Comparison of ENCODE assay signal across 28 cellular contexts in the genomic region with DNA sequence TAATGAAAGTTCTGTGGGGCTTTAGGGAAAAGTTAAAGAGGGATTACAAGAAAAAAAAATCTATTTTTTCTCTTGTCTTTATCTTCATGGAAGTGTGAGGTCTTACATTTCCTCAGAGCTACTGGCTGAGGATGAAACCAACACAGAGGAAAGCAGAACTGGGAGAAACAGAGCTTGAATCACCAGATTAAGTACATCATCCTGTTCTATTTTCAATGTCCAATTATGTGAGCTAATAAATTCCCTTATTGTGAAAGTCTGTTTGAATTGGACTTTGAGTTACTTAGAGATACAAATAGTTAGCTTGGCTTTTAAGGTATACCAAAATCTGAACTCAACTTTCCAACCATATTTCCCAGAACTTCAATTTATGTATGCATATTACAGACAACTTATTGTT.
"Had no signal": no experiment of that assay in that cellular context is flagged by ENCODE, and none has a peak within 500 bp of the region (broad histone marks: within the 10 kb centered on the region; RNA-seq: fewer than 3 reads in every experiment).

No MANE protein-coding gene starts in this region.

- H3K4me3 ChIP-seq: body of pancreas, esophagus muscularis mucosa, gastrocnemius medialis, lower lobe of right lung, stomach, testis, uterus had no signal

- H3K36me3 ChIP-seq: lower lobe of right lung, uterus had no signal

- H3K4me1 ChIP-seq: body of pancreas, esophagus muscularis mucosa, gastrocnemius medialis, lower lobe of right lung, stomach, testis, uterus had no signal

- H3K9me3 ChIP-seq: gastrocnemius medialis, lower lobe of right lung, testis, uterus had no signal

- FAIRE-seq: islet of Langerhans, small intestine had no signal

- H3K27ac ChIP-seq: body of pancreas, esophagus muscularis mucosa, gastrocnemius medialis, lower lobe of right lung, stomach, testis, uterus had no signal

- ATAC-seq: activated T-cell treated with anti-CD3 and anti-CD28 coated beads, Interleukin-2, amount 50 U/mL, for 72 hours; body of pancreas; gastrocnemius medialis; left cardiac atrium; lower lobe of right lung; sciatic nerve; stimulated activated memory B cell treated with anti-CD40 and anti-IgM and Interleukin-4, amounts not matched to agents 10 μg/mL and 1 μg/mL and 100 μg/mL, for 72 hours had no signal

- H3K27me3 ChIP-seq: body of pancreas, esophagus muscularis mucosa, gastrocnemius medialis, stomach, testis, uterus had no signal

- DNase-seq: activated CD4-positive, alpha-beta T cell treated with anti-CD3 and anti-CD28 coated beads for 4 hours; activated CD4-positive, alpha-beta T cell treated with anti-CD3 and anti-CD28 coated beads, Interleukin-2, amount 50 U/mL, for 48 hours; activated CD4-positive, CD25-positive, alpha-beta regulatory T cell; activated effector memory CD4-positive, alpha-beta T cell treated with anti-CD3 and anti-CD28 coated beads, Interleukin-2, amount 50 U/mL, for 16 hours; activated naive CD4-positive, alpha-beta T cell treated with anti-CD3 and anti-CD28 coated beads, Interleukin-2, amount 10 ng/mL, durations not matched to agents 7 days and 5 days; activated T-cell treated with anti-CD3 and anti-CD28 coated beads, Interleukin-2, amount 50 U/mL, for 72 hours; anterior cingulate cortex; body of pancreas; caudate nucleus; dermis blood vessel endothelial cell; effector memory CD4-positive, alpha-beta T cell; gastrocnemius medialis; hypothalamus; left cardiac atrium; lower lobe of right lung; mesendoderm; naive B cell; occipital lobe; stomach; T-helper 1 cell; testis; trophoblast cell; uterus had no signal
